In genomic region chr7:16810573-16810972, GRCh38 we compare ENCODE assay signal across 22 cellular contexts. TPM values are rescaled to one million over a fixed set of nuclear protein-coding genes. Genes with fewer than 3 reads are reported as not detected.
DNase-seq lines count a peak whose midpoint lies in the region; ATAC-seq, FAIRE-seq and TF ChIP-seq lines count a peak whose summit lies in the region.
"Had no signal": no experiment of that assay in that cellular context is flagged by ENCODE, and none has a peak within 500 bp of the region (broad histone marks: within the 10 kb centered on the region; RNA-seq: fewer than 3 reads in every experiment).

No MANE protein-coding gene starts in this region.

- BruUV-seq in Panc1 (replicated peaks; lab: Mats Ljungman, UMichigan), result no TSS peak

- POLR2A ChIA-PET in Panc1 (lab: Charles Lee), result interaction anchor here (1.5 kb wide), 1 partner anchor 9 kb away, joined by 3 read pairs; no protein-coding TSS in a partner anchor

- CTCF ChIA-PET in Panc1 (lab: Charles Lee), result no interaction called here

- FAIRE-seq in D721Med (lab: Jason Lieb, UNC), result no peak
- FAIRE-seq: GM12892, GM18507, HepG2 had no signal

- peak; percentile 68; the same call in 1 of the 2 replicates for ATAC-seq in Panc1
- peak; percentile 13 for ATAC-seq in left lung
- no peak for ATAC-seq in heart left ventricle
- no peak for ATAC-seq in GM18907 (IDR thresholded peaks at IDR 0.05; ENCODE audit: unreplicated experiment)
- ATAC-seq: HepG2 had no signal

- in situ Hi-C loops in Panc1 (cut with HindIII; ENCODE audit: low pct_unique_long_range_greater_than_20kb, low sequenced_read_pairs), result no loop called here

- no peaks in the 10 kb centered on the region for H3K27me3 ChIP-seq in Panc1 (ENCODE audit: control insufficient read depth, insufficient read depth, low read length)
- H3K27me3 ChIP-seq in left lung, result no peaks in the 10 kb centered on the region
- H3K27me3 ChIP-seq in heart left ventricle, result no peaks in the 10 kb centered on the region
- H3K27me3 ChIP-seq: SJCRH30 had no signal

- no peaks in the 10 kb centered on the region for H3K9me3 ChIP-seq in Panc1 (ENCODE audit: control insufficient read depth, insufficient read depth, low read depth, low read length)
- no peaks in the 10 kb centered on the region for H3K9me3 ChIP-seq in left lung
- no peaks in the 10 kb centered on the region for H3K9me3 ChIP-seq in heart left ventricle
- H3K9me3 ChIP-seq: BE2C, SJCRH30 had no signal

- TF ChIP-seq CTCF in Panc1 (IDR thresholded peaks at IDR 0.05) (no peak), left lung (IDR thresholded peaks at IDR 0.05) (no peak), heart left ventricle (IDR thresholded peaks at IDR 0.05) (no peak), D721Med (IDR thresholded peaks at IDR 0.05; ENCODE audit: insufficient read depth, missing control alignments) (no peak)

- TF ChIP-seq POLR2A in heart left ventricle (IDR thresholded peaks at IDR 0.05), result no peak

- H3K4me1 ChIP-seq in Panc1 (ENCODE audit: control insufficient read depth, insufficient read depth, low read length) (peaks cover 40% of the 10 kb centered on the region), left lung (peaks cover 0 to 12% of the 10 kb centered on the region in 2 donors), heart left ventricle (peaks cover 0 to 11% (median 0%) of the 10 kb centered on the region in 12 donors)
- H3K4me1 ChIP-seq: BE2C, SJCRH30 had no signal

- intact Hi-C loops in Panc1 (cut with micrococcal nuclease; ENCODE audit: unreplicated experiment), result no loop called here
- intact Hi-C loops in left lung (cut with DNase I), result no loop called here
- intact Hi-C loops in heart left ventricle (cut with DNase I), result no loop called here

- 75 to 86% (median 81%) methylated on average over 5 of the region's 5 CpGs for WGBS in heart left ventricle, 4 donors

- H3K27ac ChIP-seq in Panc1 (ENCODE audit: low read length) (peak overlapping the region; percentile 76), left lung (no peak overlapping the region), heart left ventricle (no peak overlapping the region)
- H3K27ac ChIP-seq: KMS-11, SJCRH30 had no signal

- no peaks in the 10 kb centered on the region for H3K36me3 ChIP-seq in Panc1 (ENCODE audit: control insufficient read depth, insufficient read depth, low read length)
- no peaks in the 10 kb centered on the region for H3K36me3 ChIP-seq in left lung
- no peaks in the 10 kb centered on the region for H3K36me3 ChIP-seq in heart left ventricle
- H3K36me3 ChIP-seq: BE2C, SJCRH30 had no signal

- peak; percentile 15 for DNase-seq in NCI-H748 (lab: John Stamatoyannopoulos, UW; ENCODE audit: unreplicated experiment)
- no peak for DNase-seq in NCI-H748 treated with DMSO at 0.1 percent for 48 hours (lab: John Stamatoyannopoulos, UW)
- no peak for DNase-seq in Panc1 (ENCODE audit: low read depth, low spot score)
- DNase-seq in left lung, result no peak
- no peak for DNase-seq in HuH-7 (ENCODE audit: low spot score)
- no peak for DNase-seq in heart left ventricle
- no peak for DNase-seq in D721Med (ENCODE audit: insufficient read length, low spot score)
- DNase-seq: 8988T; BE2C; CD4-positive, alpha-beta T cell; DMS79; GOT3; NCI-H1048; NCI-H146; NCI-H2081; NCI-H446 treated with DMSO at 0.1 percent for 48 hours; SJCRH30 had no signal

- H3K4me3 ChIP-seq in Panc1 (ENCODE audit: low read depth in 2 of 2, low read length in 2 of 2), result no peak overlapping the region
- H3K4me3 ChIP-seq in left lung, result no peak overlapping the region
- H3K4me3 ChIP-seq in heart left ventricle, result no peak overlapping the region
- H3K4me3 ChIP-seq: SJCRH30 had no signal

RNA-seq across cellular contexts. Expression of gene AGR2, which starts 5.8 kb away (rescaled TPM):
- 147 TPM for total RNA-seq in Panc1 (2021; ENCODE audit: unreplicated experiment)
- polyA plus RNA-seq in Panc1 (2012; ENCODE audit: insufficient read length), result 128 TPM
- total RNA-seq in left lung, result 100 to 1,000 TPM; 182 to 376 TPM
- not detected for total RNA-seq in heart left ventricle
- polyA plus RNA-seq in heart left ventricle, result under 1 TPM in 1 of 2 donors, not detected in 1; 0.37 TPM
- total RNA-seq: CD4-positive, alpha-beta T cell; SJCRH30 had no signal

RNA-seq across cellular contexts. Expression of gene TSPAN13, which starts 57.0 kb away (rescaled TPM):
- total RNA-seq in Panc1 (2021; ENCODE audit: unreplicated experiment) (80.8 TPM), left lung (100 to 1,000 TPM; 121 to 266 TPM), heart left ventricle (10 to 100 TPM in 7 of 9 donors, 1 to 10 TPM in 2; 7.4 to 24.7 (median 12.0) TPM)
- 54.4 TPM for polyA plus RNA-seq in Panc1 (2012; ENCODE audit: insufficient read length)
- polyA plus RNA-seq in heart left ventricle, result 10 to 100 TPM; 16.9 to 39.5 TPM

Comparison
In these comparisons a context has a peak if more than half of its experiments do, and no peak if none do; other contexts are left out.
1. ATAC-seq: peak in Panc1 (single experiment) and left lung (single experiment); none in heart left ventricle (0 of 4) and GM18907 (single experiment).
2. RNA of gene AGR2, which starts 5.8 kb away (total RNA-seq): 182 to 376 TPM in left lung and 147 TPM in Panc1 (single experiment); not detected in heart left ventricle; every median in the first group is over 100 times any median in the second.